Comparison of ENCODE assay signal across 1 cellular context in the genomic region with DNA sequence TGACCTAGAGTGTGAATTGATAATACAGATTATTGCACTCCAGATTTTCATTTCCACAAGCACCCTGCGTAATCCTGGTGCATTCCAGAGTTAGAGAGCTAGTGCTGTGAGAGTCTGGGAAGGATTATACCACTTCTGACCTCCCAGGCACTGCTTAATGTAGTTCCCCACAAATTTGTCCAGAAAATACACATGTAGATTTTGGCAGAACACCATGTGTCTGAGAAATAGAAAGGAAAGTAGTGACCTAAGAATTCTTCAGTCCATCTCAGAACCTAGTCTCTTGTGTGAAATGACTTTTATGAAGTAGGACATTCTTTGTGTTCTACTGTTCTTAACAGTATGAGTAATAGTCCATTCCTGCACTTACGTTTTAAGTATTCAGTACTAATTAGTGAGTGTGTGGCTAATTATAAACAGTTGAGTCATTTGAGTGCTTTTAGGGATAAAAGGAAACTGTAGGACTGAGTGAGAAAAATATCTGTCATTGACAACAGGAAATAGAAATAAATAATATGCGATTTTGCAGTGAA.
TF ChIP-seq lines count a peak whose summit lies in the region.

No MANE protein-coding gene starts in this region.

TF ChIP-seq in IMR-90, 13 proteins besides CTCF, POLR2A, EP300 and RAD21:
- no peak for TF ChIP-seq RFX5 (IDR thresholded peaks at IDR 0.05; ENCODE audit: low read depth, low read length)
- TF ChIP-seq RCOR1 (IDR thresholded peaks at IDR 0.05; ENCODE audit: insufficient replicate concordance, low read length): no peak
- no peak for TF ChIP-seq MXI1 (IDR thresholded peaks at IDR 0.05; ENCODE audit: borderline replicate concordance, low read depth, low read length)
- TF ChIP-seq FOS (IDR thresholded peaks at IDR 0.05; ENCODE audit: low read depth, low read length): no peak
- no peak for TF ChIP-seq CEBPB (IDR thresholded peaks at IDR 0.05; ENCODE audit: low read depth, low read length)
